In the genomic region with DNA sequence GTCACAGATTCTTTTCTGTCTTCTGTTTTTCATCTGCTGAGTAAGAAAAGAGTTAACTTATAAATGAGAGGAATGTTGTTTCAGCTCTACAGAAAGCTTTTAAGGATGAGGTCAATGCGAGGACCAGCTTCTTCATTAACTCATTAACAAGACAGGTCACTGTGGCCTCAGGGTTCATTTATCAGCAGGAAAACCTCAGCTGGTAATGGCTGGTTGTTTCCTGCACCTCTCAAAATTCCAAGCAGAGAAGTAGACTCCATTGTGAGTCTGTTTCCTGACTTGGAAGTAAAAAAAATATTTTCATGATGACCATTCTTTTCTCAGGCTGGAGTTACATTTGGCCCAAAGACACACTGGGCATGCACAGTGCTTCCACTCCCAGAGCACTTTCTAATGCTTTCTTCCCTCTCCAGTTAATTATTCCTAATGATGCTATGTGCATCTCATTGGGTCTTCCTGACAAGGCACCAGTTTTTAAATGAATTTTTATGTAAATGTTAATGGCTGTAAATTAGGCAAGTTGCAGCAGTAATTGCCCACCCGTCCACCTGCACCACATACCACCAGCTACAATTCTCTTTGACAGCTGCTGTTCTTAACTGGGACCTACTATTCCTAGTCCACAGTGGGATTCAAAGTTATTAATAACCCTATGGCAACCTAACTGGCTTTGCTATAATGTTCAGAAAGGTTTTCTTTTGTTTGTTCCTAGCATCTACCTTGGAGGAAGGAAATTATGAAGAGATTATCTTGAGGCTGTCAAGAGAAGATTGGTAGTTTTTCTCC, we compare ENCODE assay signal across 12 cellular contexts.
A peak's percentile ranks its signal among the peaks of the same experiment; 100 is the strongest.
DNase-seq lines count a peak whose midpoint lies in the region; ATAC-seq and TF ChIP-seq lines count a peak whose summit lies in the region.
"Had no signal": no experiment of that assay in that cellular context is flagged by ENCODE, and none has a peak within 500 bp of the region (broad histone marks: within the 10 kb centered on the region; RNA-seq: fewer than 3 reads in every experiment).

No MANE protein-coding gene starts in this region.

- no peaks in the 10 kb centered on the region for H3K9me3 ChIP-seq in psoas muscle

- H3K27ac ChIP-seq in psoas muscle, result peak overlapping the region; percentile 6
- H3K27ac ChIP-seq: KMS-11 had no signal

- no peaks in the 10 kb centered on the region for H3K36me3 ChIP-seq in psoas muscle (ENCODE audit: insufficient read depth in 1 of 2, low read depth in 1 of 2)

- TF ChIP-seq CTCF in Calu3 (IDR thresholded peaks at IDR 0.05; ENCODE audit: unreplicated experiment), result no peak
- TF ChIP-seq CTCF in WTC11 (IDR thresholded peaks at IDR 0.05), result no peak
- TF ChIP-seq CTCF in glutamatergic neuron (IDR thresholded peaks at IDR 0.05; ENCODE audit: partially characterized antibody, unreplicated experiment), result no peak
- no peak for TF ChIP-seq CTCF in psoas muscle (IDR thresholded peaks at IDR 0.05)

- H3K27me3 ChIP-seq in psoas muscle (ENCODE audit: insufficient read depth in 3 of 3, low read length in 2 of 3), result no peaks in the 10 kb centered on the region

- H3K27ac Mint-ChIP-seq in Calu3 (ENCODE audit: unreplicated experiment) (no peak overlapping the region), WTC11 (peak overlapping the region; percentile 63), glutamatergic neuron (ENCODE audit: unreplicated experiment) (peak overlapping the region; percentile 70)
- H3K27ac Mint-ChIP-seq in effector memory CD8-positive, alpha-beta T cell, result no peak overlapping the region
- no peak overlapping the region for H3K27ac Mint-ChIP-seq in activated CD8-positive, alpha-beta memory T cell treated with anti-CD3 and anti-CD28 coated beads, Interleukin-2, amount 10 ng/mL, durations not matched to agents 7 days and 5 days
- H3K27ac Mint-ChIP-seq: CD4-positive, CD25-positive, alpha-beta regulatory T cell had no signal

- ATAC-seq in WTC11, result peak; percentile 23; the same call in 1 of the 2 replicates
- ATAC-seq in psoas muscle, result peak in 2 of 4 donors; percentile 20 to 23
- ATAC-seq in effector memory CD8-positive, alpha-beta T cell (replicated peaks), result no peak
- no peak for ATAC-seq in activated CD8-positive, alpha-beta memory T cell treated with anti-CD3 and anti-CD28 coated beads, Interleukin-2, amount 10 ng/mL, durations not matched to agents 7 days and 5 days

- POLR2A ChIA-PET in WTC11 (lab: Charles Lee), result no interaction called here

- 51 to 52% (median 52%) methylated on average over 2 of the region's 2 CpGs for WGBS in psoas muscle, 3 donors

- peaks cover 17% of the 10 kb centered on the region for H3K36me3 Mint-ChIP-seq in Calu3 (ENCODE audit: insufficient read depth, unreplicated experiment)
- peaks cover 14% of the 10 kb centered on the region for H3K36me3 Mint-ChIP-seq in WTC11
- H3K36me3 Mint-ChIP-seq in glutamatergic neuron (ENCODE audit: unreplicated experiment), result no peaks in the 10 kb centered on the region
- H3K36me3 Mint-ChIP-seq in effector memory CD8-positive, alpha-beta T cell (ENCODE audit: insufficient read depth), result peaks cover 1% of the 10 kb centered on the region
- H3K36me3 Mint-ChIP-seq in activated CD8-positive, alpha-beta memory T cell treated with anti-CD3 and anti-CD28 coated beads, Interleukin-2, amount 10 ng/mL, durations not matched to agents 7 days and 5 days, result peaks cover 6% of the 10 kb centered on the region

- H3K4me1 ChIP-seq in psoas muscle, result peaks cover 21% of the 10 kb centered on the region

- no peaks in the 10 kb centered on the region for H3K27me3 Mint-ChIP-seq in Calu3 (ENCODE audit: unreplicated experiment)
- no peaks in the 10 kb centered on the region for H3K27me3 Mint-ChIP-seq in WTC11 (ENCODE audit: low read depth)
- peaks cover 1% of the 10 kb centered on the region for H3K27me3 Mint-ChIP-seq in glutamatergic neuron (ENCODE audit: unreplicated experiment)
- H3K27me3 Mint-ChIP-seq in effector memory CD8-positive, alpha-beta T cell, result no peaks in the 10 kb centered on the region
- no peaks in the 10 kb centered on the region for H3K27me3 Mint-ChIP-seq in activated CD8-positive, alpha-beta memory T cell treated with anti-CD3 and anti-CD28 coated beads, Interleukin-2, amount 10 ng/mL, durations not matched to agents 7 days and 5 days
- H3K27me3 Mint-ChIP-seq: CD4-positive, CD25-positive, alpha-beta regulatory T cell had no signal

- no peak overlapping the region for H3K4me3 ChIP-seq in psoas muscle

- peaks cover 52% of the 10 kb centered on the region for H3K4me1 Mint-ChIP-seq in Calu3 (ENCODE audit: low read depth, unreplicated experiment)
- H3K4me1 Mint-ChIP-seq in WTC11, result peaks cover 34% of the 10 kb centered on the region
- H3K4me1 Mint-ChIP-seq in glutamatergic neuron (ENCODE audit: low read depth, unreplicated experiment), result peaks cover 61% of the 10 kb centered on the region
- peaks cover 0 to 5% of the 10 kb centered on the region in 2 donors for H3K4me1 Mint-ChIP-seq in effector memory CD8-positive, alpha-beta T cell (ENCODE audit: low read depth in 2 of 2)
- no peaks in the 10 kb centered on the region for H3K4me1 Mint-ChIP-seq in activated CD8-positive, alpha-beta memory T cell treated with anti-CD3 and anti-CD28 coated beads, Interleukin-2, amount 10 ng/mL, durations not matched to agents 7 days and 5 days

- H3K4me3 Mint-ChIP-seq in Calu3 (ENCODE audit: low read depth, unreplicated experiment) (peak overlapping the region; percentile 40), WTC11 (no peak overlapping the region), glutamatergic neuron (ENCODE audit: unreplicated experiment) (peak overlapping the region; percentile 72)
- no peak overlapping the region for H3K4me3 Mint-ChIP-seq in effector memory CD8-positive, alpha-beta T cell
- H3K4me3 Mint-ChIP-seq in activated CD8-positive, alpha-beta memory T cell treated with anti-CD3 and anti-CD28 coated beads, Interleukin-2, amount 10 ng/mL, durations not matched to agents 7 days and 5 days, result no peak overlapping the region
- H3K4me3 Mint-ChIP-seq: CD4-positive, CD25-positive, alpha-beta regulatory T cell had no signal

- BruUV-seq in Calu3 (replicated peaks; lab: Mats Ljungman, UMichigan), result no TSS peak

- CTCF ChIA-PET in Calu3 (lab: Charles Lee) (interaction anchor here (0.7 to 1.0 kb wide), 2 partner anchors 18 to 34 kb away, joined by 3 to 6 read pairs; no protein-coding TSS in a partner anchor), WTC11 (lab: Charles Lee) (interaction anchor here (0.6 kb wide), 1 partner anchor 637 kb away, joined by 3 read pairs; no protein-coding TSS in a partner anchor)
- CTCF ChIA-PET in activated CD8-positive, alpha-beta memory T cell treated with anti-CD3 and anti-CD28 coated beads, Interleukin-2, amount 10 ng/mL, durations not matched to agents 7 days and 5 days (lab: Charles Lee), result interaction anchor here (0.6 kb wide), 1 partner anchor 141 kb away, joined by 3 read pairs; no protein-coding TSS in a partner anchor

- H3K9me3 Mint-ChIP-seq in Calu3 (ENCODE audit: low read depth, unreplicated experiment), result no peaks in the 10 kb centered on the region
- no peaks in the 10 kb centered on the region for H3K9me3 Mint-ChIP-seq in WTC11
- peaks cover under 1% of the 10 kb centered on the region for H3K9me3 Mint-ChIP-seq in glutamatergic neuron (ENCODE audit: unreplicated experiment)
- no peaks in the 10 kb centered on the region for H3K9me3 Mint-ChIP-seq in effector memory CD8-positive, alpha-beta T cell
- H3K9me3 Mint-ChIP-seq in activated CD8-positive, alpha-beta memory T cell treated with anti-CD3 and anti-CD28 coated beads, Interleukin-2, amount 10 ng/mL, durations not matched to agents 7 days and 5 days (ENCODE audit: low read depth), result no peaks in the 10 kb centered on the region
- H3K9me3 Mint-ChIP-seq: CD4-positive, CD25-positive, alpha-beta regulatory T cell had no signal

- DNase-seq in Calu3, result peak; percentile 16
- DNase-seq in WTC11 (ENCODE audit: low spot score), result no peak
- no peak for DNase-seq in glutamatergic neuron
- no peak for DNase-seq in psoas muscle
- no peak for DNase-seq in effector memory CD8-positive, alpha-beta T cell
- no peak for DNase-seq in iPS-NIHi11 (ENCODE audit: low spot score)
- no peak for DNase-seq in activated CD8-positive, alpha-beta memory T cell treated with anti-CD3 and anti-CD28 coated beads, Interleukin-2, amount 10 ng/mL, durations not matched to agents 7 days and 5 days
- no peak for DNase-seq in NCI-H2171 treated with DMSO at 0.1 percent for 48 hours (lab: John Stamatoyannopoulos, UW)
- DNase-seq: activated CD8-positive, alpha-beta memory T cell treated with anti-CD3 and anti-CD28 coated beads for 24 hours; CD4-positive, CD25-positive, alpha-beta regulatory T cell; NCI-H510A treated with DMSO at 0.1 percent for 48 hours had no signal

- intact Hi-C loops in Calu3 (cut with micrococcal nuclease; ENCODE audit: unreplicated experiment), result no loop called here
- intact Hi-C loops in psoas muscle (cut with DNase I), result loop anchor here in 1 of 2 donors (5.0 kb wide), 1 partner anchor 34 kb away; no protein-coding TSS in a partner anchor

TF ChIP-seq in WTC11, 78 proteins besides CTCF, POLR2A, EP300 and RAD21:
- TF ChIP-seq GRHL2 (CRISPR knock-in tag; IDR thresholded peaks at IDR 0.05; ENCODE audit: insufficient replicate concordance, severe bottlenecking) (no peak), ETV6 (CRISPR knock-in tag; IDR thresholded peaks at IDR 0.05) (no peak), JUN (CRISPR knock-in tag; IDR thresholded peaks at IDR 0.05) (no peak)
- TF ChIP-seq, protein P1, sequence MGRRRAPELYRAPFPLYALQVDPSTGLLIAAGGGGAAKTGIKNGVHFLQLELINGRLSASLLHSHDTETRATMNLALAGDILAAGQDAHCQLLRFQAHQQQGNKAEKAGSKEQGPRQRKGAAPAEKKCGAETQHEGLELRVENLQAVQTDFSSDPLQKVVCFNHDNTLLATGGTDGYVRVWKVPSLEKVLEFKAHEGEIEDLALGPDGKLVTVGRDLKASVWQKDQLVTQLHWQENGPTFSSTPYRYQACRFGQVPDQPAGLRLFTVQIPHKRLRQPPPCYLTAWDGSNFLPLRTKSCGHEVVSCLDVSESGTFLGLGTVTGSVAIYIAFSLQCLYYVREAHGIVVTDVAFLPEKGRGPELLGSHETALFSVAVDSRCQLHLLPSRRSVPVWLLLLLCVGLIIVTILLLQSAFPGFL (CRISPR knock-in tag; IDR thresholded peaks at IDR 0.05; ENCODE audit: borderline replicate concordance), result no peak
TF ChIP-seq in WTC11: peak in this region for 0.

Comparison
In these comparisons a context has a peak if more than half of its experiments do, and no peak if none do; other contexts are left out.
1. H3K27ac Mint-ChIP-seq: peak in WTC11 (single experiment) and glutamatergic neuron (single experiment); none in Calu3 (single experiment), effector memory CD8-positive, alpha-beta T cell (0 of 2) and activated CD8-positive, alpha-beta memory T cell treated with anti-CD3 and anti-CD28 coated beads, Interleukin-2, amount 10 ng/mL, durations not matched to agents 7 days and 5 days (single experiment).
2. H3K4me3 Mint-ChIP-seq: peak in Calu3 (single experiment) and glutamatergic neuron (single experiment); none in WTC11 (single experiment), effector memory CD8-positive, alpha-beta T cell (0 of 2) and activated CD8-positive, alpha-beta memory T cell treated with anti-CD3 and anti-CD28 coated beads, Interleukin-2, amount 10 ng/mL, durations not matched to agents 7 days and 5 days (single experiment).